ENCODE assay signal across 3 cellular contexts in genomic region chr3:165192610-165193192, GRCh38.
A peak's percentile ranks its signal among the peaks of the same experiment; 100 is the strongest.
TF ChIP-seq lines count a peak whose summit lies in the region.

No MANE protein-coding gene starts in this region.

TF ChIP-seq in SK-N-SH, 30 proteins besides CTCF, POLR2A, EP300 and RAD21:
- TF ChIP-seq RFX5 (IDR thresholded peaks at IDR 0.05; ENCODE audit: low read length) (no peak), MEF2A (IDR thresholded peaks at IDR 0.05; ENCODE audit: borderline replicate concordance, low read depth) (no peak), TAF1 (IDR thresholded peaks at IDR 0.05; ENCODE audit: borderline replicate concordance, low read depth, low read length) (no peak), POLR2AphosphoS5 (IDR thresholded peaks at IDR 0.05; ENCODE audit: low read depth, low read length) (no peak), RXRA (IDR thresholded peaks at IDR 0.05; ENCODE audit: borderline replicate concordance, low read depth) (no peak), ZBTB33 (IDR thresholded peaks at IDR 0.05; ENCODE audit: borderline replicate concordance, low read depth) (no peak), FOXM1 (IDR thresholded peaks at IDR 0.05; ENCODE audit: low read depth) (no peak), CHD2 (IDR thresholded peaks at IDR 0.05; ENCODE audit: low read length, partially characterized antibody) (no peak), IRF3 (IDR thresholded peaks at IDR 0.05; ENCODE audit: low read depth, low read length) (no peak)

TF ChIP-seq in SK-N-SH treated with all-trans-retinoic acid at 6 μM for 48 hours, 23 proteins besides CTCF, POLR2A, EP300 and RAD21:
- no peak for TF ChIP-seq PPARA (CRISPR knock-in tag; IDR thresholded peaks at IDR 0.05; ENCODE audit: borderline replicate concordance)
- TF ChIP-seq POU6F1 (CRISPR knock-in tag; IDR thresholded peaks at IDR 0.05; ENCODE audit: borderline replicate concordance, low read depth): no peak

TF ChIP-seq in H1, 55 proteins besides CTCF, POLR2A, EP300 and RAD21:
- TF ChIP-seq CREB1 (IDR thresholded peaks at IDR 0.05): no peak
- no peak for TF ChIP-seq SRF (IDR thresholded peaks at IDR 0.05; ENCODE audit: low read depth, low read length)
- peak; percentile 81 for TF ChIP-seq CTBP2 (IDR thresholded peaks at IDR 0.05; ENCODE audit: borderline replicate concordance, insufficient read depth, insufficient read length, low read length)
- TF ChIP-seq PHF8 (conservative IDR thresholded peaks at IDR 0.05; ENCODE audit: low read depth, low read length): 0 out of 2 replicates have a peak, but pooled peaks have one; percentile 43
- TF ChIP-seq RNF2 (IDR thresholded peaks at IDR 0.05; ENCODE audit: borderline replicate concordance, low read depth, low read length, missing control alignments, poor library complexity, severe bottlenecking): no peak
- peak; percentile 52 for TF ChIP-seq KDM4A (IDR thresholded peaks at IDR 0.05; ENCODE audit: low read depth, low read length, severe bottlenecking)
- TF ChIP-seq ASH2L (IDR thresholded peaks at IDR 0.05; ENCODE audit: low read length): peak; percentile 80
- peak; percentile 80; the same call in 1 of the 2 replicates for TF ChIP-seq POU5F1 (IDR thresholded peaks at IDR 0.05; ENCODE audit: low read depth, low read length)
- TF ChIP-seq SIN3A (conservative IDR thresholded peaks at IDR 0.05 in 1 of 2, IDR thresholded peaks at IDR 0.05 in 1 of 2; ENCODE audit: low read depth in 1 of 2, low read length in 2 of 2): no peak
- TF ChIP-seq TEAD4 (IDR thresholded peaks at IDR 0.05; ENCODE audit: low read depth, low read length): 0 out of 2 replicates have a peak, but pooled peaks have one; percentile 27
- TF ChIP-seq RXRA (IDR thresholded peaks at IDR 0.05; ENCODE audit: insufficient read depth, low read depth, low read length): no peak
- TF ChIP-seq ZNF274 (IDR thresholded peaks at IDR 0.05; ENCODE audit: borderline replicate concordance, extremely low read depth, low read length): no peak
- TF ChIP-seq TBP (IDR thresholded peaks at IDR 0.05; ENCODE audit: low read depth, low read length): peak; percentile 70
- peak; percentile 28; the same call in 1 of the 2 replicates for TF ChIP-seq KDM1A (IDR thresholded peaks at IDR 0.05; ENCODE audit: borderline replicate concordance, low read length)
- TF ChIP-seq RBBP5 (IDR thresholded peaks at IDR 0.05; ENCODE audit: borderline replicate concordance, low read depth, low read length): peak; percentile 91; the same call in 1 of the 2 replicates
- no peak for TF ChIP-seq FOSL1 (IDR thresholded peaks at IDR 0.05; ENCODE audit: insufficient read depth, low read depth, low read length)
- peak; percentile 67; the same call in 1 of the 2 replicates for TF ChIP-seq YY1 (IDR thresholded peaks at IDR 0.05; ENCODE audit: low read depth, low read length)
- no peak for TF ChIP-seq ATF2 (IDR thresholded peaks at IDR 0.05; ENCODE audit: low read length)
- no peak for TF ChIP-seq JUN (IDR thresholded peaks at IDR 0.05; ENCODE audit: low read depth, low read length)
- 0 out of 2 replicates have a peak, but pooled peaks have one; percentile 30 for TF ChIP-seq POLR2AphosphoS5 (IDR thresholded peaks at IDR 0.05; ENCODE audit: low read depth, low read length)
- TF ChIP-seq SAP30 (IDR thresholded peaks at IDR 0.05; ENCODE audit: insufficient read depth, insufficient replicate concordance, low read length): no peak
- 0 out of 2 replicates have a peak, but pooled peaks have one; percentile 9 for TF ChIP-seq EGR1 (IDR thresholded peaks at IDR 0.05; ENCODE audit: borderline replicate concordance, low read depth, low read length)
- TF ChIP-seq NRF1 (IDR thresholded peaks at IDR 0.05; ENCODE audit: low read depth, low read length): no peak
- peak in 1 of 2 experiments; percentile 73; a peak in 1 of 4 replicates for TF ChIP-seq HDAC2 (IDR thresholded peaks at IDR 0.05; ENCODE audit: borderline replicate concordance in 1 of 2, low read depth in 2 of 2, low read length in 2 of 2)
- no peak for TF ChIP-seq GTF2F1 (IDR thresholded peaks at IDR 0.05; ENCODE audit: borderline replicate concordance, low read depth, low read length)
- no peak for TF ChIP-seq TAF7 (optimal IDR thresholded peaks at IDR 0.05; ENCODE audit: borderline replicate concordance, low read depth, low read length)
- TF ChIP-seq CBX8 (IDR thresholded peaks at IDR 0.05; ENCODE audit: borderline replicate concordance, low read depth, low read length): no peak
- no peak for TF ChIP-seq RFX5 (IDR thresholded peaks at IDR 0.05; ENCODE audit: borderline replicate concordance, low read depth, low read length)
- peak; percentile 71 for TF ChIP-seq SP1 (IDR thresholded peaks at IDR 0.05; ENCODE audit: low read depth, low read length)
- TF ChIP-seq NANOG (IDR thresholded peaks at IDR 0.05; ENCODE audit: insufficient read depth, low read depth, low read length, poor library complexity, severe bottlenecking): peak; percentile 91
- TF ChIP-seq ATF3 (IDR thresholded peaks at IDR 0.05; ENCODE audit: insufficient read depth, low read depth, low read length): no peak
- no peak for TF ChIP-seq USF2 (IDR thresholded peaks at IDR 0.05; ENCODE audit: low read length)
- TF ChIP-seq CHD2 (IDR thresholded peaks at IDR 0.05; ENCODE audit: low read length): no peak
- peak; percentile 70 for TF ChIP-seq TAF1 (IDR thresholded peaks at IDR 0.05; ENCODE audit: low read depth, low read length)
- TF ChIP-seq TCF12 (IDR thresholded peaks at IDR 0.05; ENCODE audit: low read depth, low read length): no peak
- no peak for TF ChIP-seq SIX5 (IDR thresholded peaks at IDR 0.05; ENCODE audit: low read depth, low read length)
